ENCODE assay signal across 10 cellular contexts in the genomic region with DNA sequence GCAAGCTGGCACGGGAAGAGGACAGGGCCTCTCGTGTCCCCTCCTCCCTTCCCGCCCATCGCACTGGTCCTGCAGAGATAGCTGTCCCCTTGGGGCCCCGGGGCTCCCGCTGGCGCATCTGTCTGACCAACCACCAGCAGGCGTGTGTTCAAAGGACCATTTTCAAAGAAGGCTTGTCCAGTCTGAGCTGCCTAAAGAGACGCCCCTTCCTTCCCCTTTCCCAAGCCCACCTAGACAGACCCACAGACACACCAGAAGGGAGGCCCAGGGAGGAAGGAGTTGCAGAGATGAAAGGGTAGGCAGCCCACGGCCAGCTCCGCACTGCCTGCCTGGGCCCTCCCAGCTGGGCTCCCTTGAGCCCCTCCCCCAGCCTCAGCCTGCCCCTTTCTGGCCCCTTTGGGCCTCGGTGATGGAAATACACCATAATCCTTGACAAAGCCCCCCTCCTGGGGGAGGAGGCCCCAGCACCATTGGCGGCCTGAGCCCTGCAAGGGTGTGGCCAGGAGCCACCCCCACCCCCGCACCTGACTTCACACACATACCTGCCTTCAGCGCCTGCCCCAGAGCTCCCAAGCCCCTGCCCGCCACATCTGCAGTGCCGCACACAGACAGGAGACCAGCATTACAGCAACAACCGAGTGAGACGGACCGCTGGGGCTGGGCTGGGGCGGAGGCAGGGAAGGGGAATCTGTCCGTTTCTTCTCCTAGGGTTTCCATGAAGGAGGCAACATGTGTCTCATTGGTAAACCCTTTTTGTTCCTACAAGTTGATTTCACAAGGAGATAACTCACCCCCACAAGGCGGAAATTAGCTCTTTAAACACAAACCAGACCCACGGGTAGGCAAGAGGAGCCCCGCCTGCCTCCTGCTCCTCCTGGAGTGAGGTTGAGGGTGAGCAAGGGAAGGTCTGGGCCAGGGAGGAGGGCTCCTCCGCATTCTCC. TPM values are rescaled to one million over a fixed set of nuclear protein-coding genes. Genes with fewer than 3 reads are reported as not detected.
DNase-seq lines count a peak whose midpoint lies in the region; ATAC-seq, FAIRE-seq and TF ChIP-seq lines count a peak whose summit lies in the region.
"Had no signal": no experiment of that assay in that cellular context is flagged by ENCODE, and none has a peak within 500 bp of the region (broad histone marks: within the 10 kb centered on the region; RNA-seq: fewer than 3 reads in every experiment).

A gene with protein sequence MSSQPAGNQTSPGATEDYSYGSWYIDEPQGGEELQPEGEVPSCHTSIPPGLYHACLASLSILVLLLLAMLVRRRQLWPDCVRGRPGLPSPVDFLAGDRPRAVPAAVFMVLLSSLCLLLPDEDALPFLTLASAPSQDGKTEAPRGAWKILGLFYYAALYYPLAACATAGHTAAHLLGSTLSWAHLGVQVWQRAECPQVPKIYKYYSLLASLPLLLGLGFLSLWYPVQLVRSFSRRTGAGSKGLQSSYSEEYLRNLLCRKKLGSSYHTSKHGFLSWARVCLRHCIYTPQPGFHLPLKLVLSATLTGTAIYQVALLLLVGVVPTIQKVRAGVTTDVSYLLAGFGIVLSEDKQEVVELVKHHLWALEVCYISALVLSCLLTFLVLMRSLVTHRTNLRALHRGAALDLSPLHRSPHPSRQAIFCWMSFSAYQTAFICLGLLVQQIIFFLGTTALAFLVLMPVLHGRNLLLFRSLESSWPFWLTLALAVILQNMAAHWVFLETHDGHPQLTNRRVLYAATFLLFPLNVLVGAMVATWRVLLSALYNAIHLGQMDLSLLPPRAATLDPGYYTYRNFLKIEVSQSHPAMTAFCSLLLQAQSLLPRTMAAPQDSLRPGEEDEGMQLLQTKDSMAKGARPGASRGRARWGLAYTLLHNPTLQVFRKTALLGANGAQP (minus strand): TSS at position 327 of the 941 bp plus-strand sequence. CDS start 520 bp downstream, outside the sequence.

- WGBS in smooth muscle cell (ENCODE audit: low lambda C conversion rate), result under 1% methylated on average over 22 of the region's 26 CpGs
- 36 to 54% (median 50%) methylated on average over 24 to 26 of the region's 26 CpGs for WGBS in small intestine, 3 donors

- H3K79me2 ChIP-seq in smooth muscle cell (ENCODE audit: low read depth), result peaks cover 45% of the 10 kb centered on the region

- no peak within 1 kb of the TSS for H2AFZ ChIP-seq in smooth muscle cell (ENCODE audit: low read depth)

- no peaks in the 10 kb centered on the region for H3K36me3 ChIP-seq in smooth muscle cell (ENCODE audit: low read depth)
- no peaks in the 10 kb centered on the region for H3K36me3 ChIP-seq in small intestine (ENCODE audit: control insufficient read depth in 2 of 2, insufficient read depth in 2 of 2, low read length in 2 of 2)

- H3K27me3 ChIP-seq in smooth muscle cell (ENCODE audit: low read depth), result no peaks in the 10 kb centered on the region
- no peaks in the 10 kb centered on the region for H3K27me3 ChIP-seq in small intestine (ENCODE audit: control insufficient read depth in 2 of 2, insufficient read depth in 2 of 2, low read length in 2 of 2)

- DNase-seq in SKM-1 treated with dmso at 0.1 percent for 144 hours (lab: John Stamatoyannopoulos, UW; ENCODE audit: unreplicated experiment) (peak; percentile 7), SKM-1 (lab: John Stamatoyannopoulos, UW; ENCODE audit: unreplicated experiment) (no peak), NCI-H82 treated with DMSO at 0.1 percent for 48 hours (lab: John Stamatoyannopoulos, UW; ENCODE audit: unreplicated experiment) (peak; percentile 79), smooth muscle cell (lab: John Stamatoyannopoulos, UW; ENCODE audit: unreplicated experiment) (peak; percentile 75), small intestine (no peak), DMS114 treated with DMSO at 0.1 percent for 48 hours (lab: John Stamatoyannopoulos, UW; ENCODE audit: unreplicated experiment) (no peak)
- DNase-seq: activated CD4-positive, alpha-beta T cell treated with anti-CD3 and anti-CD28 coated beads, Interleukin-2, amount 10 ng/mL, durations not matched to agents 24 days and 14 days; psoas muscle had no signal

- H3K27ac ChIP-seq in smooth muscle cell (ENCODE audit: low read depth), result peak within 1 kb of the TSS; percentile 87
- no peak within 1 kb of the TSS for H3K27ac ChIP-seq in small intestine (ENCODE audit: low read depth in 1 of 2, low read length in 1 of 2)
- H3K27ac ChIP-seq: psoas muscle had no signal

- FAIRE-seq in small intestine (lab: Jason Lieb, UNC), result no peak

- peaks cover 48% of the 10 kb centered on the region for H3K4me1 ChIP-seq in smooth muscle cell (ENCODE audit: low read depth)
- no peaks in the 10 kb centered on the region for H3K4me1 ChIP-seq in small intestine (ENCODE audit: control insufficient read depth in 2 of 2, insufficient read depth in 1 of 2, low read depth in 1 of 2, low read length in 1 of 2)

- peak within 1 kb of the TSS; percentile 88 for H3K4me2 ChIP-seq in smooth muscle cell

- H4K20me1 ChIP-seq in smooth muscle cell (ENCODE audit: low read depth), result peaks cover 32% of the 10 kb centered on the region

- H3K9ac ChIP-seq in smooth muscle cell (ENCODE audit: low read depth), result peak within 1 kb of the TSS; percentile 67

- H3F3A ChIP-seq in smooth muscle cell (ENCODE audit: low read depth), result peaks cover 25% of the 10 kb centered on the region

- H3K9me3 ChIP-seq in smooth muscle cell (replicated peaks; ENCODE audit: low read depth), result no peaks in the 10 kb centered on the region
- no peaks in the 10 kb centered on the region for H3K9me3 ChIP-seq in small intestine (ENCODE audit: control insufficient read depth, low read depth)
- H3K9me3 ChIP-seq: psoas muscle had no signal

- H3K4me3 ChIP-seq in smooth muscle cell (peak within 1 kb of the TSS; percentile 44), small intestine (ENCODE audit: low read depth in 1 of 2, low read length in 2 of 2) (no peak within 1 kb of the TSS)
- H3K4me3 ChIP-seq: psoas muscle had no signal

- ATAC-seq in esophagus mucosa, result peak; percentile 22
- no peak for ATAC-seq in HG02642 (IDR thresholded peaks at IDR 0.05; ENCODE audit: poor library complexity, unreplicated experiment)
- ATAC-seq: psoas muscle had no signal

- TF ChIP-seq CTCF in smooth muscle cell (IDR thresholded peaks at IDR 0.05; ENCODE audit: borderline replicate concordance, insufficient read depth, poor library complexity, severe bottlenecking), result no peak

RNA-seq across cellular contexts. Expression of the gene that starts here (rescaled TPM):
- total RNA-seq in esophagus mucosa (1.5 TPM), smooth muscle cell (111 and 124 TPM in 2 replicates)
- polyA plus RNA-seq in smooth muscle cell (237 and 253 TPM in 2 replicates), small intestine (under 1 TPM in 1 of 3 donors, not detected in 2; 0.27 TPM)
- total RNA-seq: activated CD4-positive, alpha-beta T cell treated with anti-CD3 and anti-CD28 coated beads, Interleukin-2, amount 10 ng/mL, durations not matched to agents 24 days and 14 days; psoas muscle had no signal

Comparison
In these comparisons a context has a peak if more than half of its experiments do, and no peak if none do; other contexts are left out.
1. RNA of the gene that starts here (total RNA-seq): 111 to 124 TPM in smooth muscle cell; 1.5 TPM in esophagus mucosa (single experiment); every median in the first group is over 10 times any median in the second.
2. RNA of the gene that starts here (polyA plus RNA-seq): 237 to 253 TPM in smooth muscle cell; 0.27 TPM in small intestine; every median in the first group is over 100 times any median in the second.
3. DNase-seq: peak in SKM-1 treated with dmso at 0.1 percent for 144 hours (single experiment), NCI-H82 treated with DMSO at 0.1 percent for 48 hours (single experiment) and smooth muscle cell (single experiment); none in SKM-1 (single experiment), small intestine (single experiment) and DMS114 treated with DMSO at 0.1 percent for 48 hours (single experiment).